ENCODE assay signal across 21 cellular contexts in genomic region chr1:117561071-117561470, GRCh38. TPM values are rescaled to one million over a fixed set of nuclear protein-coding genes. Genes with fewer than 3 reads are reported as not detected.
A peak's percentile ranks its signal among the peaks of the same experiment; 100 is the strongest.
DNase-seq lines count a peak whose midpoint lies in the region; ATAC-seq and TF ChIP-seq lines count a peak whose summit lies in the region.
"Had no signal": no experiment of that assay in that cellular context is flagged by ENCODE, and none has a peak within 500 bp of the region (broad histone marks: within the 10 kb centered on the region; RNA-seq: fewer than 3 reads in every experiment).

No MANE protein-coding gene starts in this region.

- H3K27ac Mint-ChIP-seq in activated CD4-positive, alpha-beta memory T cell treated with anti-CD3 and anti-CD28 coated beads, Interleukin-2, amount 10 ng/mL, durations not matched to agents 7 days and 5 days: no peak overlapping the region
- H3K27ac Mint-ChIP-seq in activated CD4-positive, alpha-beta memory T cell treated with anti-CD3 and anti-CD28 coated beads for 36 hours: no peak overlapping the region
- H3K27ac Mint-ChIP-seq in osteocyte (ENCODE audit: unreplicated experiment): no peak overlapping the region
- H3K27ac Mint-ChIP-seq in stimulated activated effector memory CD8-positive, alpha-beta T cell treated with anti-CD3 and anti-CD28 coated beads, Interleukin-12 subunit alpha, Interleukin-12 subunit beta, amount 100 ng/mL, for 72 hours: no peak overlapping the region
- H3K27ac Mint-ChIP-seq: CD4-positive, alpha-beta memory T cell; HFFc6 had no signal

- no peaks in the 10 kb centered on the region for H3K36me3 ChIP-seq in PC-9 (ENCODE audit: low read depth)

- no TSS peak for BruUV-seq in PC-9 (replicated peaks; lab: Mats Ljungman, UMichigan)

- no peaks in the 10 kb centered on the region; the same call in 1 of the 2 replicates for H3K9me3 ChIP-seq in PC-9 (ENCODE audit: insufficient read depth, low read depth)
- H3K9me3 ChIP-seq: A549 had no signal

- peak; percentile 9 for DNase-seq in activated CD4-positive, alpha-beta memory T cell treated with anti-CD3 and anti-CD28 coated beads, Interleukin-2, amount 10 ng/mL, durations not matched to agents 7 days and 5 days
- DNase-seq in activated CD4-positive, alpha-beta memory T cell treated with anti-CD3 and anti-CD28 coated beads for 36 hours: no peak
- DNase-seq in foreskin keratinocyte (no peak), osteocyte (ENCODE audit: extremely low spot score, unreplicated experiment) (peak; percentile 53), PC-9 (no peak)
- DNase-seq in stimulated activated effector memory CD8-positive, alpha-beta T cell treated with anti-CD3 and anti-CD28 coated beads, Interleukin-12 subunit alpha, Interleukin-12 subunit beta, amount 100 ng/mL, for 72 hours (ENCODE audit: low spot score in 2 of 2): no peak
- DNase-seq: AML-193; CD4-positive, alpha-beta memory T cell; DMS153; DMS79; GDM1; GOT3; H7; HFFc6 had no signal

- no peak overlapping the region for H3K4me3 ChIP-seq in PC-9
- H3K4me3 ChIP-seq: A549 had no signal

- intact Hi-C loops in activated CD4-positive, alpha-beta memory T cell treated with anti-CD3 and anti-CD28 coated beads for 36 hours (cut with micrococcal nuclease): no loop called here
- intact Hi-C loops in PC-9 (cut with micrococcal nuclease; ENCODE audit: unreplicated experiment): no loop called here

- peaks cover 2% of the 10 kb centered on the region for H3K9me3 Mint-ChIP-seq in activated CD4-positive, alpha-beta memory T cell treated with anti-CD3 and anti-CD28 coated beads, Interleukin-2, amount 10 ng/mL, durations not matched to agents 7 days and 5 days
- H3K9me3 Mint-ChIP-seq in activated CD4-positive, alpha-beta memory T cell treated with anti-CD3 and anti-CD28 coated beads for 36 hours: peaks cover 8% of the 10 kb centered on the region
- H3K9me3 Mint-ChIP-seq in osteocyte (ENCODE audit: unreplicated experiment): peaks cover 5% of the 10 kb centered on the region
- peaks cover 3% of the 10 kb centered on the region for H3K9me3 Mint-ChIP-seq in stimulated activated effector memory CD8-positive, alpha-beta T cell treated with anti-CD3 and anti-CD28 coated beads, Interleukin-12 subunit alpha, Interleukin-12 subunit beta, amount 100 ng/mL, for 72 hours

- no peak overlapping the region for H2AFZ ChIP-seq in PC-9

- no peaks in the 10 kb centered on the region for H3K79me2 ChIP-seq in PC-9 (ENCODE audit: low read depth)

- CTCF ChIA-PET in activated CD4-positive, alpha-beta memory T cell treated with anti-CD3 and anti-CD28 coated beads, Interleukin-2, amount 10 ng/mL, durations not matched to agents 7 days and 5 days (lab: Charles Lee): interaction anchor here (0.5 to 1.1 kb wide), 3 partner anchors 26 to 197 kb away, joined by 3 read pairs; no protein-coding TSS in a partner anchor
- CTCF ChIA-PET in activated CD4-positive, alpha-beta memory T cell treated with anti-CD3 and anti-CD28 coated beads for 36 hours (lab: Charles Lee): no interaction called here
- CTCF ChIA-PET in PC-9 (lab: Charles Lee): no interaction called here

- TF ChIP-seq CTCF in C4-2B (conservative IDR thresholded peaks at IDR 0.05) (no peak), foreskin keratinocyte (conservative IDR thresholded peaks at IDR 0.05) (no peak), osteocyte (IDR thresholded peaks at IDR 0.05) (no peak), PC-9 (conservative IDR thresholded peaks at IDR 0.05) (no peak)

- no peaks in the 10 kb centered on the region for H3F3A ChIP-seq in PC-9 (ENCODE audit: insufficient read depth, low read depth)

- H3K4me2 ChIP-seq in PC-9: no peak overlapping the region
- H3K4me2 ChIP-seq: A549 had no signal

- POLR2A ChIA-PET in activated CD4-positive, alpha-beta memory T cell treated with anti-CD3 and anti-CD28 coated beads, Interleukin-2, amount 10 ng/mL, durations not matched to agents 7 days and 5 days (lab: Charles Lee): no interaction called here
- POLR2A ChIA-PET in activated CD4-positive, alpha-beta memory T cell treated with anti-CD3 and anti-CD28 coated beads for 36 hours (lab: Charles Lee): no interaction called here
- POLR2A ChIA-PET in PC-9 (lab: Charles Lee; ENCODE audit: unreplicated experiment): no interaction called here

- H3K4me1 ChIP-seq in foreskin keratinocyte (no peaks in the 10 kb centered on the region), PC-9 (replicated peaks; ENCODE audit: insufficient read depth) (peaks cover 8% of the 10 kb centered on the region)
- H3K4me1 ChIP-seq: A549 had no signal

- peaks cover 7% of the 10 kb centered on the region for H3K27me3 Mint-ChIP-seq in activated CD4-positive, alpha-beta memory T cell treated with anti-CD3 and anti-CD28 coated beads, Interleukin-2, amount 10 ng/mL, durations not matched to agents 7 days and 5 days
- no peaks in the 10 kb centered on the region for H3K27me3 Mint-ChIP-seq in activated CD4-positive, alpha-beta memory T cell treated with anti-CD3 and anti-CD28 coated beads for 36 hours
- peaks cover 26% of the 10 kb centered on the region for H3K27me3 Mint-ChIP-seq in osteocyte (ENCODE audit: unreplicated experiment)
- H3K27me3 Mint-ChIP-seq: CD4-positive, alpha-beta memory T cell had no signal

- peaks cover 2% of the 10 kb centered on the region for H3K36me3 Mint-ChIP-seq in activated CD4-positive, alpha-beta memory T cell treated with anti-CD3 and anti-CD28 coated beads, Interleukin-2, amount 10 ng/mL, durations not matched to agents 7 days and 5 days (ENCODE audit: low read depth)
- peaks cover 3% of the 10 kb centered on the region for H3K36me3 Mint-ChIP-seq in activated CD4-positive, alpha-beta memory T cell treated with anti-CD3 and anti-CD28 coated beads for 36 hours
- H3K36me3 Mint-ChIP-seq in osteocyte (ENCODE audit: unreplicated experiment): no peaks in the 10 kb centered on the region
- no peaks in the 10 kb centered on the region for H3K36me3 Mint-ChIP-seq in stimulated activated effector memory CD8-positive, alpha-beta T cell treated with anti-CD3 and anti-CD28 coated beads, Interleukin-12 subunit alpha, Interleukin-12 subunit beta, amount 100 ng/mL, for 72 hours
- H3K36me3 Mint-ChIP-seq: CD14-positive monocyte had no signal

- H4K20me1 ChIP-seq in PC-9 (ENCODE audit: insufficient read depth): no peaks in the 10 kb centered on the region

- H3K27ac ChIP-seq in C4-2B: peak overlapping the region; percentile 74; the same call in 1 of the 2 replicates
- no peak overlapping the region for H3K27ac ChIP-seq in foreskin keratinocyte
- H3K27ac ChIP-seq in PC-9: no peak overlapping the region
- H3K27ac ChIP-seq: 22Rv1, A549, HL-60 had no signal

- ATAC-seq in foreskin keratinocyte (peak; percentile 9), GM19452 (IDR thresholded peaks at IDR 0.05; ENCODE audit: unreplicated experiment) (no peak)
- no peak for ATAC-seq in stimulated activated effector memory CD8-positive, alpha-beta T cell treated with anti-CD3 and anti-CD28 coated beads, Interleukin-12 subunit alpha, Interleukin-12 subunit beta, amount 100 ng/mL, for 72 hours
- ATAC-seq: A549, HCT116 had no signal

- peaks cover 2% of the 10 kb centered on the region for H3K4me1 Mint-ChIP-seq in activated CD4-positive, alpha-beta memory T cell treated with anti-CD3 and anti-CD28 coated beads, Interleukin-2, amount 10 ng/mL, durations not matched to agents 7 days and 5 days
- H3K4me1 Mint-ChIP-seq in activated CD4-positive, alpha-beta memory T cell treated with anti-CD3 and anti-CD28 coated beads for 36 hours (ENCODE audit: low read depth): no peaks in the 10 kb centered on the region
- no peaks in the 10 kb centered on the region for H3K4me1 Mint-ChIP-seq in osteocyte (ENCODE audit: unreplicated experiment)
- H3K4me1 Mint-ChIP-seq in stimulated activated effector memory CD8-positive, alpha-beta T cell treated with anti-CD3 and anti-CD28 coated beads, Interleukin-12 subunit alpha, Interleukin-12 subunit beta, amount 100 ng/mL, for 72 hours: peaks cover 15% of the 10 kb centered on the region

- H3K9me2 ChIP-seq in PC-9 (ENCODE audit: insufficient read depth): no peaks in the 10 kb centered on the region

- no peak overlapping the region for H3K4me3 Mint-ChIP-seq in activated CD4-positive, alpha-beta memory T cell treated with anti-CD3 and anti-CD28 coated beads, Interleukin-2, amount 10 ng/mL, durations not matched to agents 7 days and 5 days
- no peak overlapping the region for H3K4me3 Mint-ChIP-seq in activated CD4-positive, alpha-beta memory T cell treated with anti-CD3 and anti-CD28 coated beads for 36 hours
- H3K4me3 Mint-ChIP-seq in osteocyte (ENCODE audit: unreplicated experiment): no peak overlapping the region
- no peak overlapping the region for H3K4me3 Mint-ChIP-seq in stimulated activated effector memory CD8-positive, alpha-beta T cell treated with anti-CD3 and anti-CD28 coated beads, Interleukin-12 subunit alpha, Interleukin-12 subunit beta, amount 100 ng/mL, for 72 hours
- H3K4me3 Mint-ChIP-seq: CD14-positive monocyte; CD4-positive, alpha-beta memory T cell; HFFc6 had no signal

- H3K27me3 ChIP-seq in foreskin keratinocyte: peaks cover 17% of the 10 kb centered on the region
- H3K27me3 ChIP-seq in PC-9 (ENCODE audit: insufficient read depth, low read depth): no peaks in the 10 kb centered on the region

RNA-seq across cellular contexts. Expression of gene TENT5C, which starts 44.8 kb away (rescaled TPM):
- total RNA-seq in activated CD4-positive, alpha-beta memory T cell treated with anti-CD3 and anti-CD28 coated beads, Interleukin-2, amount 10 ng/mL, durations not matched to agents 7 days and 5 days: 10 to 100 TPM; 64.5 to 66.1 TPM
- total RNA-seq in activated CD4-positive, alpha-beta memory T cell treated with anti-CD3 and anti-CD28 coated beads for 36 hours: 10 to 100 TPM; 13.8 to 14.0 TPM
- total RNA-seq in foreskin keratinocyte (0.07 and 0.11 TPM in 2 replicates), osteocyte (0.05 and 0.08 TPM in 2 replicates), PC-9 (2021) (3.9 and 4.3 TPM in 2 replicates)
- polyA plus RNA-seq in foreskin keratinocyte: 0.02 and 0.07 TPM in 2 replicates

Comparison
In these comparisons a context has a peak if more than half of its experiments do, and no peak if none do; other contexts are left out.
1. DNase-seq: peak in activated CD4-positive, alpha-beta memory T cell treated with anti-CD3 and anti-CD28 coated beads, Interleukin-2, amount 10 ng/mL, durations not matched to agents 7 days and 5 days (single experiment) and osteocyte (single experiment); none in activated CD4-positive, alpha-beta memory T cell treated with anti-CD3 and anti-CD28 coated beads for 36 hours (single experiment), foreskin keratinocyte (0 of 2), PC-9 (0 of 2) and stimulated activated effector memory CD8-positive, alpha-beta T cell treated with anti-CD3 and anti-CD28 coated beads, Interleukin-12 subunit alpha, Interleukin-12 subunit beta, amount 100 ng/mL, for 72 hours (0 of 2).
2. RNA of gene TENT5C, which starts 44.8 kb away (total RNA-seq): 64.5 to 66.1 TPM in activated CD4-positive, alpha-beta memory T cell treated with anti-CD3 and anti-CD28 coated beads, Interleukin-2, amount 10 ng/mL, durations not matched to agents 7 days and 5 days; 13.8 to 14.0 TPM in activated CD4-positive, alpha-beta memory T cell treated with anti-CD3 and anti-CD28 coated beads for 36 hours, 3.9 to 4.3 TPM in PC-9, 0.07 to 0.11 TPM in foreskin keratinocyte and 0.05 to 0.08 TPM in osteocyte; every median in the first group is over 4 times any median in the second.